22 cellular contexts compared by ENCODE assay signal in the genomic region with DNA sequence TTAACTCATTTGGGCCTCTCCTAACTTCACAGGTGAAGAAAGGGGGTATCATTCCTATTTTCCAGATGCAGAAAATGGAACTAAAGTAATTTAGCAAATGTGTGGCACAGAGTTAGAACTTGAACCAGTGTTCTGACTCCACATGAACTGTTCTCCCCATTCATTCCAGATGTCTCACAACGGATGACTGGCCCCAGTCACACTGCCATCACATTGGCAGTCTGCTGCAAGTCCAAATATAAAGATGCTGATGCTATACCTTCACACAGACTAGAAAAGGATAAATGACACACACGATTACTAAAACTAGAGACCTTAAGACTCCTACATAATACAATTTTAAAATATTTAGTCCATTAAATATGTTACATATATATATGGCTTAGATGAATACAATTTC.
DNase-seq lines count a peak whose midpoint lies in the region; ATAC-seq, FAIRE-seq and TF ChIP-seq lines count a peak whose summit lies in the region.
"Had no signal": no experiment of that assay in that cellular context is flagged by ENCODE, and none has a peak within 500 bp of the region (broad histone marks: within the 10 kb centered on the region; RNA-seq: fewer than 3 reads in every experiment).

No MANE protein-coding gene starts in this region.

- H3K27ac ChIP-seq in GM23338 (ENCODE audit: low read depth) = no peak overlapping the region
- H3K27ac ChIP-seq in H1 (ENCODE audit: low read depth, low read length) = no peak overlapping the region
- H3K27ac ChIP-seq in osteoblast (ENCODE audit: low read depth, low read length) = no peak overlapping the region
- no peak overlapping the region for H3K27ac ChIP-seq in smooth muscle cell (ENCODE audit: low read depth)
- H3K27ac ChIP-seq: C4-2B had no signal

- no peaks in the 10 kb centered on the region for H3K9me3 Mint-ChIP-seq in GM23338
- H3K9me3 Mint-ChIP-seq: CD4-positive, alpha-beta T cell; HFFc6; IgD-negative memory B cell had no signal

- H3K36me3 ChIP-seq in GM23338 (ENCODE audit: insufficient read depth) (no peaks in the 10 kb centered on the region), H1 (ENCODE audit: control insufficient read depth in 2 of 4, insufficient read depth in 4 of 4, low read length in 3 of 4) (no peaks in the 10 kb centered on the region), osteoblast (ENCODE audit: insufficient read depth, low read length) (peaks cover 6% of the 10 kb centered on the region), smooth muscle cell (ENCODE audit: low read depth) (peaks cover 4% of the 10 kb centered on the region)

- H3K56ac ChIP-seq in H1 (replicated peaks; ENCODE audit: insufficient read length, low read depth, low read length) = no peak overlapping the region

- DNase-seq in GM23338 (ENCODE audit: low spot score) (no peak), H1 (ENCODE audit: low read depth in 1 of 2, low spot score in 2 of 2) (no peak), osteoblast (ENCODE audit: insufficient read length, low spot score, missing footprints) (peak; percentile 23), NCI-H187 (lab: John Stamatoyannopoulos, UW) (no peak), smooth muscle cell (lab: John Stamatoyannopoulos, UW; ENCODE audit: unreplicated experiment) (no peak)
- DNase-seq: ACHN; AML-193; Caco-2; CD4-positive, alpha-beta T cell; H7; HFFc6 had no signal

- no peaks in the 10 kb centered on the region for H3F3A ChIP-seq in GM23338 (replicated peaks; ENCODE audit: low read depth)
- no peaks in the 10 kb centered on the region for H3F3A ChIP-seq in smooth muscle cell (ENCODE audit: low read depth)

- H3K4me1 ChIP-seq in GM23338 (ENCODE audit: insufficient read depth) (peaks cover 28% of the 10 kb centered on the region), H1 (replicated peaks in 1 of 4; ENCODE audit: control insufficient read depth in 3 of 4, insufficient read depth in 4 of 4, low read length in 3 of 4) (peaks cover 0 to 7% (median 5%) of the 10 kb centered on the region in 4 experiments; a peak in 4 of 7 replicates), osteoblast (ENCODE audit: insufficient read depth, low read length) (peaks cover 9% of the 10 kb centered on the region), smooth muscle cell (ENCODE audit: low read depth) (no peaks in the 10 kb centered on the region)
- H3K4me1 ChIP-seq: Caco-2 had no signal

- no peaks in the 10 kb centered on the region for H3K27me3 Mint-ChIP-seq in GM23338 (ENCODE audit: insufficient read depth, low read depth, poor library complexity)
- H3K27me3 Mint-ChIP-seq: CD4-positive, alpha-beta T cell; IgD-negative memory B cell had no signal

- H3K4me2 ChIP-seq in GM23338 (no peak overlapping the region), H1 (ENCODE audit: insufficient read depth in 1 of 2, low read depth in 2 of 2, low read length in 2 of 2) (no peak overlapping the region), osteoblast (ENCODE audit: insufficient read depth, low read length) (no peak overlapping the region), smooth muscle cell (no peak overlapping the region)

- WGBS in H1 (ENCODE audit: extremely low coverage in 1 of 2, insufficient coverage in 1 of 2, insufficient read length in 1 of 2, insufficient replicate concordance in 2 of 2, low coverage in 1 of 2, low lambda C conversion rate in 2 of 2, missing lambda C conversion rate in 1 of 2), 2 experiments = 42% methylated on average over 2 of the region's 2 CpGs; no CpG with 5 or more reads in 1 of the 2 experiments
- WGBS in smooth muscle cell (ENCODE audit: low lambda C conversion rate) = 86% methylated on average over 2 of the region's 2 CpGs

- H3K23me2 ChIP-seq in H1 (ENCODE audit: low read depth, low read length) = no peaks in the 10 kb centered on the region

- H4K8ac ChIP-seq in H1 (ENCODE audit: extremely low read depth, insufficient read depth, low read length) = no peak overlapping the region

- POLR2A ChIA-PET in H1 (lab: Charles Lee; ENCODE audit: partially characterized antibody) = no interaction called here

- peak overlapping the region; percentile 40; the same call in 1 of the 2 replicates for H3K27ac Mint-ChIP-seq in GM23338
- H3K27ac Mint-ChIP-seq: CD4-positive, alpha-beta T cell; HFFc6 had no signal

- H2AFZ ChIP-seq in GM23338 = no peak overlapping the region
- H2AFZ ChIP-seq in H1 (ENCODE audit: low read length) = no peak overlapping the region
- H2AFZ ChIP-seq in osteoblast (ENCODE audit: low read length) = no peak overlapping the region
- H2AFZ ChIP-seq in smooth muscle cell (ENCODE audit: low read depth) = no peak overlapping the region

- H2BK12ac ChIP-seq in H1 (ENCODE audit: low read depth, low read length) = no peak overlapping the region

- H3K14ac ChIP-seq in H1 (ENCODE audit: insufficient read length) = peak overlapping the region; percentile 31

- ATAC-seq in GM23338 (no peak), HG03139 (IDR thresholded peaks at IDR 0.05; ENCODE audit: unreplicated experiment) (no peak)
- ATAC-seq: HCT116, HepG2 had no signal

- H3K36me3 Mint-ChIP-seq in GM23338 (ENCODE audit: low read depth) = no peaks in the 10 kb centered on the region

- H3K9me3 ChIP-seq in H1 (ENCODE audit: insufficient read depth in 2 of 2, low read depth in 1 of 2, low read length in 1 of 2) = no peaks in the 10 kb centered on the region
- no peaks in the 10 kb centered on the region for H3K9me3 ChIP-seq in osteoblast (ENCODE audit: low read depth, low read length)
- H3K9me3 ChIP-seq in smooth muscle cell (replicated peaks; ENCODE audit: low read depth) = no peaks in the 10 kb centered on the region
- H3K9me3 ChIP-seq: Caco-2 had no signal

- no peak overlapping the region for H3K23ac ChIP-seq in H1 (ENCODE audit: insufficient read length)

- H4K91ac ChIP-seq in H1 (replicated peaks; ENCODE audit: insufficient read length, low read length) = no peak overlapping the region

- no peaks in the 10 kb centered on the region for H3K79me2 ChIP-seq in GM23338 (replicated peaks; ENCODE audit: insufficient read depth)
- H3K79me2 ChIP-seq in H1 (ENCODE audit: control insufficient read depth in 1 of 2, insufficient read depth in 2 of 2, low read length in 2 of 2) = no peaks in the 10 kb centered on the region
- no peaks in the 10 kb centered on the region for H3K79me2 ChIP-seq in osteoblast (ENCODE audit: insufficient read depth, low read length)
- no peaks in the 10 kb centered on the region for H3K79me2 ChIP-seq in smooth muscle cell (ENCODE audit: low read depth)

- no peak overlapping the region for H3K4me3 Mint-ChIP-seq in GM23338
- H3K4me3 Mint-ChIP-seq: CD4-positive, alpha-beta T cell; HFFc6; IgD-negative memory B cell had no signal

- CTCF ChIA-PET in H1 (lab: Charles Lee; ENCODE audit: partially characterized antibody) = no interaction called here

- TF ChIP-seq EP300 in H1 (IDR thresholded peaks at IDR 0.05; ENCODE audit: borderline replicate concordance in 1 of 2, low read depth in 2 of 2, low read length in 2 of 2) = no peak

- H3K27me3 ChIP-seq in GM23338 (ENCODE audit: insufficient read depth) (no peaks in the 10 kb centered on the region), H1 (replicated peaks in 1 of 4; ENCODE audit: control insufficient read depth in 3 of 4, extremely low read depth in 1 of 4, insufficient read depth in 3 of 4, low read length in 3 of 4) (no peaks in the 10 kb centered on the region), osteoblast (ENCODE audit: insufficient read depth, low read length) (no peaks in the 10 kb centered on the region), smooth muscle cell (ENCODE audit: low read depth) (no peaks in the 10 kb centered on the region)

- no peak overlapping the region for H3K18ac ChIP-seq in H1 (ENCODE audit: extremely low read depth, low read length)

- H2BK15ac ChIP-seq in H1 (ENCODE audit: low read length) = no peak overlapping the region

- no peak overlapping the region for H2BK5ac ChIP-seq in H1 (ENCODE audit: low read depth, low read length)

- peaks cover 32% of the 10 kb centered on the region for H3K4me1 Mint-ChIP-seq in GM23338

- H3K4me3 ChIP-seq in GM23338 (no peak overlapping the region), H1 (ENCODE audit: extremely low read depth in 1 of 4, insufficient read depth in 2 of 4, low read depth in 3 of 4, low read length in 4 of 4) (no peak overlapping the region), osteoblast (ENCODE audit: insufficient read depth, low read length) (no peak overlapping the region), smooth muscle cell (no peak overlapping the region)

- H3K9me2 ChIP-seq in GM23338 (ENCODE audit: insufficient read depth) = 0 out of 2 replicates have a peak, but pooled peaks cover 2% of the 10 kb centered on the region

- no peak for TF ChIP-seq RAD21 in H1 (IDR thresholded peaks at IDR 0.05 in 1 of 2, conservative IDR thresholded peaks at IDR 0.05 in 1 of 2; ENCODE audit: low read depth in 2 of 2, low read length in 2 of 2)

- no peak overlapping the region for H2BK120ac ChIP-seq in H1 (replicated peaks; ENCODE audit: low read depth, low read length)

- H3K9ac ChIP-seq in H1 (replicated peaks in 1 of 4; ENCODE audit: extremely low read depth in 1 of 4, low read depth in 3 of 4, low read length in 3 of 4) (no peak overlapping the region), smooth muscle cell (ENCODE audit: low read depth) (no peak overlapping the region)

- H2AK5ac ChIP-seq in H1 (ENCODE audit: low read depth, low read length) = no peak overlapping the region

- no peak for TF ChIP-seq POLR2A in H1 (IDR thresholded peaks at IDR 0.05; ENCODE audit: control extremely low read depth in 1 of 2, low read depth in 2 of 2, low read length in 2 of 2)

- TF ChIP-seq CTCF in GM23338 (conservative IDR thresholded peaks at IDR 0.05; ENCODE audit: low read depth in 2 of 2) = no peak
- no peak for TF ChIP-seq CTCF in H1 (IDR thresholded peaks at IDR 0.05; ENCODE audit: control extremely low read depth in 1 of 3, insufficient read depth in 1 of 3, low read depth in 1 of 3, low read length in 3 of 3)
- no peak for TF ChIP-seq CTCF in osteoblast (IDR thresholded peaks at IDR 0.05; ENCODE audit: extremely low read depth, low read depth, low read length)
- no peak for TF ChIP-seq CTCF in smooth muscle cell (IDR thresholded peaks at IDR 0.05; ENCODE audit: borderline replicate concordance, insufficient read depth, poor library complexity, severe bottlenecking)

- H2BK20ac ChIP-seq in H1 (ENCODE audit: low read length) = no peak overlapping the region

- FAIRE-seq in H1 (lab: Jason Lieb, UNC) = no peak
- FAIRE-seq: A204.1, D721Med, G401.6, GM12891, GM19239, HepG2, HTR-8/SVneo had no signal

- no peak overlapping the region for H4K5ac ChIP-seq in H1 (ENCODE audit: insufficient read length, low read depth, low read length)

- H3K4ac ChIP-seq in H1 (replicated peaks; ENCODE audit: insufficient read length, low read depth, low read length) = no peak overlapping the region

- no peaks in the 10 kb centered on the region for H3K79me1 ChIP-seq in H1 (ENCODE audit: low read depth, low read length)

- no peaks in the 10 kb centered on the region for H4K20me1 ChIP-seq in GM23338 (replicated peaks; ENCODE audit: insufficient read depth)
- no peaks in the 10 kb centered on the region for H4K20me1 ChIP-seq in H1 (replicated peaks in 1 of 2; ENCODE audit: control insufficient read depth in 1 of 2, insufficient read depth in 2 of 2, low read length in 2 of 2)
- no peaks in the 10 kb centered on the region for H4K20me1 ChIP-seq in osteoblast (ENCODE audit: insufficient read depth, low read length)
- H4K20me1 ChIP-seq in smooth muscle cell (ENCODE audit: low read depth) = peaks cover 7% of the 10 kb centered on the region

TF ChIP-seq in H1, 55 proteins besides CTCF, POLR2A, EP300 and RAD21 (continues in another document):
- no peak for TF ChIP-seq CTBP2 (IDR thresholded peaks at IDR 0.05; ENCODE audit: borderline replicate concordance, insufficient read depth, insufficient read length, low read length)
